1 cellular context compared by ENCODE assay signal in genomic region chr6:43181942-43182860, GRCh38.
TF ChIP-seq lines count a peak whose summit lies in the region.

Gene CUL9 (plus strand): TSS chr6:43182196. CDS start chr6:43184311, 2,115 bp downstream.

TF ChIP-seq in K562, 482 proteins besides CTCF, POLR2A, EP300 and RAD21 (continued from another document and continues in another):
- TF ChIP-seq ZNF280A (IDR thresholded peaks at IDR 0.05; ENCODE audit: low read depth, partially characterized antibody) (no peak), CBX2 (IDR thresholded peaks at IDR 0.05; ENCODE audit: insufficient read depth, low read length, poor library complexity, severe bottlenecking) (no peak), PRDM10 (IDR thresholded peaks at IDR 0.05; ENCODE audit: partially characterized antibody) (peak; percentile 96), CCAR2 (IDR thresholded peaks at IDR 0.05; ENCODE audit: low read depth, low read length) (no peak), BRD9 (IDR thresholded peaks at IDR 0.05; ENCODE audit: low read depth, partially characterized antibody) (no peak), ZBTB40 (IDR thresholded peaks at IDR 0.05) (peak; percentile 78), ZBTB40 (CRISPR knock-in tag; IDR thresholded peaks at IDR 0.05) (no peak), MLLT1 (IDR thresholded peaks at IDR 0.05) (peak; percentile 17 to 52; a peak in 2 of 4 replicates), SRSF7 (optimal IDR thresholded peaks at IDR 0.05; ENCODE audit: low read depth, low read length) (no peak), PML (IDR thresholded peaks at IDR 0.05; ENCODE audit: low read length) (no peak), SREBF2 (CRISPR knock-in tag; IDR thresholded peaks at IDR 0.05) (no peak), CHCHD3 (CRISPR knock-in tag; IDR thresholded peaks at IDR 0.05) (no peak), HDAC1 (IDR thresholded peaks at IDR 0.05) (peak; percentile 21 to 90; a peak in 3 of 4 replicates), FOSL1 (tag; conservative IDR thresholded peaks at IDR 0.05) (no peak), TSHZ1 (CRISPR knock-in tag; IDR thresholded peaks at IDR 0.05) (no peak), HNRNPK (IDR thresholded peaks at IDR 0.05; ENCODE audit: low read depth, low read length, poor library complexity, severe bottlenecking) (peak; percentile 55), HOMEZ (CRISPR knock-in tag; IDR thresholded peaks at IDR 0.05) (no peak), KLF16 (IDR thresholded peaks at IDR 0.05) (peak; percentile 64), ZNF280B (CRISPR knock-in tag; IDR thresholded peaks at IDR 0.05) (no peak), ZNF592 (IDR thresholded peaks at IDR 0.05) (peak; percentile 84; the same call in 1 of the 2 replicates), DIDO1 (tag; IDR thresholded peaks at IDR 0.05; ENCODE audit: low read depth) (peak; percentile 67; the same call in 1 of the 2 replicates), EHMT2 (IDR thresholded peaks at IDR 0.05) (peak; percentile 53; the same call in 1 of the 2 replicates), RBFOX2 (IDR thresholded peaks at IDR 0.05; ENCODE audit: low read depth, low read length) (peak; percentile 95)
